ENCODE assay signal across 5 cellular contexts in genomic region chr9:65703550-65703949, GRCh38. TPM values are rescaled to one million over a fixed set of nuclear protein-coding genes. Genes with fewer than 3 reads are reported as not detected.
"Had no signal": no experiment of that assay in that cellular context is flagged by ENCODE, and none has a peak within 500 bp of the region (broad histone marks: within the 10 kb centered on the region; RNA-seq: fewer than 3 reads in every experiment).

No MANE protein-coding gene starts in this region.

RNA-seq across cellular contexts. Expression of gene FOXD4L4, which starts 33.4 kb away (rescaled TPM):
- total RNA-seq: chondrocyte; dermis microvascular lymphatic vessel endothelial cell; epithelial cell of proximal tubule; foreskin keratinocyte; T-helper 1 cell treated with Interleukin-12 subunit alpha and Interleukin-12 subunit beta and Interleukin-4 antibody, amounts not matched to agents 30 ng/mL and 1 ng/mL, for 36 hours had no signal
- polyA plus RNA-seq: foreskin keratinocyte had no signal
